8 cellular contexts compared by ENCODE assay signal in genomic region chr14:20624495-20625070, GRCh38. TPM values are rescaled to one million over a fixed set of nuclear protein-coding genes. Genes with fewer than 3 reads are reported as not detected.
DNase-seq lines count a peak whose midpoint lies in the region; ATAC-seq and TF ChIP-seq lines count a peak whose summit lies in the region.

No MANE protein-coding gene starts in this region.

- TF ChIP-seq CTCF in fibroblast of the aortic adventitia (IDR thresholded peaks at IDR 0.05; ENCODE audit: insufficient read depth, low read length): no peak
- no peak for TF ChIP-seq CTCF in neural crest cell (conservative IDR thresholded peaks at IDR 0.05)

- H3K27ac Mint-ChIP-seq in neural crest cell (ENCODE audit: unreplicated experiment): no peak overlapping the region

- no peaks in the 10 kb centered on the region for H3K9me3 Mint-ChIP-seq in neural crest cell

- DNase-seq in NCI-H526 (lab: John Stamatoyannopoulos, UW) (peak; percentile 16 to 44), NCI-H526 treated with DMSO at 0.1 percent for 48 hours (lab: John Stamatoyannopoulos, UW) (no peak), MV-4-11 (lab: John Stamatoyannopoulos, UW) (peak; percentile 82), fibroblast of the aortic adventitia (ENCODE audit: low read depth) (peak; percentile 65), neural crest cell (ENCODE audit: low read depth, low spot score) (peak; percentile 29), HuH-7.5 (ENCODE audit: low spot score) (no peak)
- DNase-seq in activated T-cell treated with anti-CD3 and anti-CD28 coated beads, Interleukin-2, amount 50 U/mL, for 1 hour: peak; percentile 49

- no peak for ATAC-seq in HG03139 (IDR thresholded peaks at IDR 0.05; ENCODE audit: unreplicated experiment)

- H3K36me3 Mint-ChIP-seq in neural crest cell (ENCODE audit: low read depth): peaks cover 8% of the 10 kb centered on the region

- H3K4me3 Mint-ChIP-seq in neural crest cell: peak overlapping the region; percentile 89

- H3K4me1 Mint-ChIP-seq in neural crest cell: peaks cover 47% of the 10 kb centered on the region

- H3K27me3 Mint-ChIP-seq in neural crest cell (ENCODE audit: low read depth): peaks cover 77% of the 10 kb centered on the region

- peak overlapping the region; percentile 62 for H3K4me3 ChIP-seq in fibroblast of the aortic adventitia (ENCODE audit: low read depth, low read length)

RNA-seq across cellular contexts. Expression of gene OR6S1, which starts 16.9 kb away (rescaled TPM):
- total RNA-seq in fibroblast of the aortic adventitia (ENCODE audit: low replicate concordance) (not detected in 2 replicates), neural crest cell (not detected in 2 replicates)

RNA-seq across cellular contexts. Expression of gene RNASE12, which starts 33.4 kb away (rescaled TPM):
- total RNA-seq in fibroblast of the aortic adventitia (ENCODE audit: low replicate concordance): not detected in 2 replicates
- total RNA-seq in neural crest cell: not detected in 2 replicates

RNA-seq across cellular contexts. Expression of gene RNASE11, which starts 36.8 kb away (rescaled TPM):
- total RNA-seq in fibroblast of the aortic adventitia (ENCODE audit: low replicate concordance): not detected in 2 replicates
- not detected in 2 replicates for total RNA-seq in neural crest cell

RNA-seq across cellular contexts. Expression of gene RNASE4, which starts 59.8 kb away (rescaled TPM):
- total RNA-seq in fibroblast of the aortic adventitia (ENCODE audit: low replicate concordance) (4.8 and 24.1 TPM in 2 replicates), neural crest cell (2.6 TPM in 2 replicates)

Comparison
In these comparisons a context has a peak if more than half of its experiments do, and no peak if none do; other contexts are left out.
1. DNase-seq: peak in NCI-H526 (2 of 2), MV-4-11 (single experiment), activated T-cell treated with anti-CD3 and anti-CD28 coated beads, Interleukin-2, amount 50 U/mL, for 1 hour (single experiment), fibroblast of the aortic adventitia (single experiment) and neural crest cell (single experiment); none in NCI-H526 treated with DMSO at 0.1 percent for 48 hours (single experiment) and HuH-7.5 (single experiment).